Comparison of ENCODE assay signal across 23 cellular contexts in genomic region chr10:76618641-76619040, GRCh38.
DNase-seq lines count a peak whose midpoint lies in the region; ATAC-seq, FAIRE-seq and TF ChIP-seq lines count a peak whose summit lies in the region.
"Had no signal": no experiment of that assay in that cellular context is flagged by ENCODE, and none has a peak within 500 bp of the region (broad histone marks: within the 10 kb centered on the region; RNA-seq: fewer than 3 reads in every experiment).

No MANE protein-coding gene starts in this region.

- no peak for TF ChIP-seq EP300 in K562 (IDR thresholded peaks at IDR 0.05; ENCODE audit: low read length)

- H3K36me3 Mint-ChIP-seq in activated CD4-positive, alpha-beta T cell treated with anti-CD3 and anti-CD28 coated beads for 36 hours (ENCODE audit: low read depth) = no peaks in the 10 kb centered on the region
- H3K36me3 Mint-ChIP-seq: CD4-positive, alpha-beta memory T cell had no signal

- no peak overlapping the region for H3K4me3 ChIP-seq in K562
- no peak overlapping the region for H3K4me3 ChIP-seq in mesenchymal stem cell (ENCODE audit: insufficient read depth in 1 of 2, low read depth in 1 of 2, low read length in 2 of 2)
- H3K4me3 ChIP-seq: Peyer's patch had no signal

- intact Hi-C loops in activated CD4-positive, alpha-beta T cell treated with anti-CD3 and anti-CD28 coated beads for 36 hours (cut with DNase I, micrococcal nuclease) = no loop called here
- intact Hi-C loops in K562 (cut with micrococcal nuclease) = no loop called here

- H3K9me1 ChIP-seq in K562 (ENCODE audit: control insufficient read depth, insufficient read depth, low read length) = no peaks in the 10 kb centered on the region

- CTCF ChIA-PET in activated CD4-positive, alpha-beta T cell treated with anti-CD3 and anti-CD28 coated beads for 36 hours (lab: Charles Lee) = no interaction called here
- CTCF ChIA-PET in K562 (lab: Yijun Ruan, JAX; ENCODE audit: low intra/inter-chr PET ratio) = no interaction called here

- H3K9me3 ChIP-seq in K562 (replicated peaks; ENCODE audit: control insufficient read depth, insufficient read depth, low read depth, low read length) = 0 out of 2 replicates have a peak, but pooled peaks cover 4% of the 10 kb centered on the region
- H3K9me3 ChIP-seq in mesenchymal stem cell (ENCODE audit: control insufficient read depth, low read length) = no peaks in the 10 kb centered on the region
- H3K9me3 ChIP-seq: Peyer's patch, SK-N-SH had no signal

- no peak overlapping the region for H2AFZ ChIP-seq in K562 (ENCODE audit: low read depth, low read length)
- no peak overlapping the region for H2AFZ ChIP-seq in mesenchymal stem cell (ENCODE audit: low read depth, low read length)

- H4K20me1 ChIP-seq in K562 (replicated peaks; ENCODE audit: control insufficient read depth, insufficient read depth, low read length) = no peaks in the 10 kb centered on the region

- peak overlapping the region; percentile 87 for H2AK5ac ChIP-seq in mesenchymal stem cell (ENCODE audit: low read length, severe bottlenecking)

- WGBS in K562 (ENCODE audit: insufficient coverage, low coverage, missing lambda C conversion rate) = 0% methylated on average over 1 of the region's 1 CpG
- WGBS in mesenchymal stem cell = 93% methylated on average over 1 of the region's 1 CpG

- H4K8ac ChIP-seq in mesenchymal stem cell (ENCODE audit: low read length) = no peak overlapping the region

- TF ChIP-seq CTCF in K562 (IDR thresholded peaks at IDR 0.05 in 2 of 3, conservative IDR thresholded peaks at IDR 0.05 in 1 of 3; ENCODE audit: insufficient read depth in 2 of 3, low read depth in 1 of 3, low read length in 3 of 3) = no peak

- H3K36me3 ChIP-seq in K562 (ENCODE audit: control insufficient read depth, insufficient read depth, low read length) (no peaks in the 10 kb centered on the region), mesenchymal stem cell (ENCODE audit: control insufficient read depth in 1 of 2, insufficient read depth in 2 of 2, low read depth in 1 of 2, low read length in 2 of 2) (no peaks in the 10 kb centered on the region)
- H3K36me3 ChIP-seq: Peyer's patch had no signal

- H3K9me3 Mint-ChIP-seq in activated CD4-positive, alpha-beta T cell treated with anti-CD3 and anti-CD28 coated beads for 36 hours (ENCODE audit: low read depth) = peaks cover 11% of the 10 kb centered on the region

- no peak overlapping the region for H4K91ac ChIP-seq in mesenchymal stem cell (ENCODE audit: low read length)

- H2BK12ac ChIP-seq in mesenchymal stem cell (ENCODE audit: low read length in 2 of 2) = no peak overlapping the region

- no peak overlapping the region for H3K4me2 ChIP-seq in K562 (ENCODE audit: insufficient read depth, low read length)
- H3K4me2 ChIP-seq in mesenchymal stem cell (ENCODE audit: low read length, poor library complexity, severe bottlenecking) = no peak overlapping the region
- H3K4me2 ChIP-seq: SK-N-SH had no signal

- TF ChIP-seq POLR2A in K562 (conservative IDR thresholded peaks at IDR 0.05) = no peak

- no peak overlapping the region for H3K4ac ChIP-seq in mesenchymal stem cell (ENCODE audit: low read depth in 1 of 2, low read length in 2 of 2)

- H3K23ac ChIP-seq in mesenchymal stem cell (ENCODE audit: low read length in 2 of 2) = no peak overlapping the region

- no peak overlapping the region for H3K14ac ChIP-seq in mesenchymal stem cell (ENCODE audit: low read length in 2 of 2)

- no peak overlapping the region for H2BK120ac ChIP-seq in mesenchymal stem cell (ENCODE audit: low read depth, low read length)

- no peak overlapping the region for H2BK15ac ChIP-seq in mesenchymal stem cell (ENCODE audit: low read depth, poor library complexity, severe bottlenecking)

- no peak overlapping the region for H2BK5ac ChIP-seq in mesenchymal stem cell (ENCODE audit: low read depth, low read length, poor library complexity, severe bottlenecking)

- TF ChIP-seq RAD21 in K562 (CRISPR knock-in tag; conservative IDR thresholded peaks at IDR 0.05 in 1 of 2, IDR thresholded peaks at IDR 0.05 in 1 of 2) = no peak

- H3K79me2 ChIP-seq in K562 (ENCODE audit: control insufficient read depth, insufficient read depth, low read length) = no peaks in the 10 kb centered on the region

- FAIRE-seq in K562 (lab: Jason Lieb, UNC) = peak; percentile 11
- FAIRE-seq: H54, HepG2 had no signal

- H3K4me1 ChIP-seq in K562 (replicated peaks in 1 of 2; ENCODE audit: control insufficient read depth in 2 of 2, insufficient read depth in 2 of 2, low read length in 2 of 2) = no peaks in the 10 kb centered on the region
- no peaks in the 10 kb centered on the region for H3K4me1 ChIP-seq in mesenchymal stem cell (ENCODE audit: control insufficient read depth, insufficient read depth, low read depth, low read length)
- H3K4me1 ChIP-seq: Peyer's patch had no signal

- no peak for DNase-seq in activated CD4-positive, alpha-beta T cell treated with anti-CD3 and anti-CD28 coated beads for 36 hours
- DNase-seq in activated CD4-positive, alpha-beta T cell treated with anti-CD3 and anti-CD28 coated beads, Interleukin-2, amount 50 U/mL, for 1 hour = no peak
- DNase-seq in Caki2 (ENCODE audit: low read depth) = peak; percentile 32
- DNase-seq in K562 (ENCODE audit: extremely low read depth in 1 of 4, low spot score in 3 of 4) = no peak
- DNase-seq in mesenchymal stem cell = no peak
- no peak for DNase-seq in H4 (ENCODE audit: low spot score)
- DNase-seq: C1 segment of cervical spinal cord; CD4-positive, alpha-beta memory T cell; COR-L47; DMS79 treated with DMSO at 0.1 percent for 48 hours; NCI-H1105 treated with DMSO at 0.1 percent for 48 hours; NCI-H146; NCI-H1930; NCI-H2107; NCI-H446; NCI-H524 treated with DMSO at 0.1 percent for 48 hours; OCI-M1; Peyer's patch; SK-N-SH; SW 1271 had no signal

- no TSS peak for BruUV-seq in K562 (replicated peaks; lab: Mats Ljungman, UMichigan)

- ATAC-seq in activated CD4-positive, alpha-beta T cell treated with anti-CD3 and anti-CD28 coated beads for 36 hours = peak; percentile 28
- ATAC-seq in K562 (no peak), HG03457 (IDR thresholded peaks at IDR 0.05; ENCODE audit: unreplicated experiment) (no peak)
- ATAC-seq: HepG2 had no signal

- H3K27ac Mint-ChIP-seq in activated CD4-positive, alpha-beta T cell treated with anti-CD3 and anti-CD28 coated beads for 36 hours = no peak overlapping the region
- H3K27ac Mint-ChIP-seq: CD4-positive, alpha-beta memory T cell had no signal

- no peaks in the 10 kb centered on the region for H3K4me1 Mint-ChIP-seq in activated CD4-positive, alpha-beta T cell treated with anti-CD3 and anti-CD28 coated beads for 36 hours
- H3K4me1 Mint-ChIP-seq: CD4-positive, alpha-beta memory T cell had no signal

- no peaks in the 10 kb centered on the region for H3K79me1 ChIP-seq in mesenchymal stem cell (replicated peaks; ENCODE audit: low read length, poor library complexity, severe bottlenecking)

- no peak overlapping the region for H3K4me3 Mint-ChIP-seq in activated CD4-positive, alpha-beta T cell treated with anti-CD3 and anti-CD28 coated beads for 36 hours
- H3K4me3 Mint-ChIP-seq: CD4-positive, alpha-beta memory T cell had no signal

- POLR2A ChIA-PET in activated CD4-positive, alpha-beta T cell treated with anti-CD3 and anti-CD28 coated beads for 36 hours (lab: Charles Lee) = no interaction called here
- POLR2A ChIA-PET in K562 (lab: Yijun Ruan, JAX) = no interaction called here

- in situ Hi-C loops in Caki2 (cut with HindIII; ENCODE audit: low pct_unique_long_range_greater_than_20kb, low sequenced_read_pairs) (no loop called here), K562 (cut with MboI) (no loop called here)

- H3K27me3 Mint-ChIP-seq in activated CD4-positive, alpha-beta T cell treated with anti-CD3 and anti-CD28 coated beads for 36 hours = no peaks in the 10 kb centered on the region
- H3K27me3 Mint-ChIP-seq: CD4-positive, alpha-beta memory T cell had no signal

- no peak overlapping the region for H3K18ac ChIP-seq in mesenchymal stem cell (ENCODE audit: low read depth in 1 of 2, low read length in 2 of 2)

- H3K27ac ChIP-seq in K562 (ENCODE audit: extremely low read depth, low read depth, low read length) (no peak overlapping the region), mesenchymal stem cell (ENCODE audit: low read length, poor library complexity, severe bottlenecking) (peak overlapping the region; percentile 52)
- H3K27ac ChIP-seq: Peyer's patch had no signal

- H3K27me3 ChIP-seq in K562 (ENCODE audit: control insufficient read depth in 2 of 2, insufficient read depth in 2 of 2, low read length in 2 of 2) (no peaks in the 10 kb centered on the region), mesenchymal stem cell (ENCODE audit: control insufficient read depth in 1 of 2, insufficient read depth in 1 of 2, low read length in 2 of 2) (no peaks in the 10 kb centered on the region)
- H3K27me3 ChIP-seq: Peyer's patch had no signal

- H3K9ac ChIP-seq in K562 (ENCODE audit: insufficient read depth in 1 of 2, low read depth in 2 of 2, low read length in 2 of 2) (no peak overlapping the region), mesenchymal stem cell (ENCODE audit: low read length) (no peak overlapping the region)
- H3K9ac ChIP-seq: SK-N-SH had no signal

TF ChIP-seq in K562, 482 proteins besides CTCF, POLR2A, EP300 and RAD21 (continues in another document):
- TF ChIP-seq SPI1 (IDR thresholded peaks at IDR 0.05; ENCODE audit: borderline replicate concordance, low read depth, low read length) (no peak), SLC30A9 (CRISPR knock-in tag; IDR thresholded peaks at IDR 0.05) (no peak), CHD4 (IDR thresholded peaks at IDR 0.05; ENCODE audit: insufficient read depth, insufficient replicate concordance, low read depth, low read length, poor library complexity, severe bottlenecking) (no peak), SMC3 (conservative IDR thresholded peaks at IDR 0.05; ENCODE audit: insufficient read depth, low read depth, low read length) (no peak), KLF13 (tag; IDR thresholded peaks at IDR 0.05; ENCODE audit: borderline replicate concordance, low read depth) (no peak), ARID1B (IDR thresholded peaks at IDR 0.05) (no peak), ZNF253 (CRISPR knock-in tag; conservative IDR thresholded peaks at IDR 0.05) (no peak), ZNF282 (CRISPR knock-in tag; IDR thresholded peaks at IDR 0.05) (no peak), ZNF197 (CRISPR knock-in tag; IDR thresholded peaks at IDR 0.05; ENCODE audit: low read depth) (no peak), ZNF589 (CRISPR knock-in tag; IDR thresholded peaks at IDR 0.05; ENCODE audit: low read depth) (no peak)
- TF ChIP-seq, protein P1, sequence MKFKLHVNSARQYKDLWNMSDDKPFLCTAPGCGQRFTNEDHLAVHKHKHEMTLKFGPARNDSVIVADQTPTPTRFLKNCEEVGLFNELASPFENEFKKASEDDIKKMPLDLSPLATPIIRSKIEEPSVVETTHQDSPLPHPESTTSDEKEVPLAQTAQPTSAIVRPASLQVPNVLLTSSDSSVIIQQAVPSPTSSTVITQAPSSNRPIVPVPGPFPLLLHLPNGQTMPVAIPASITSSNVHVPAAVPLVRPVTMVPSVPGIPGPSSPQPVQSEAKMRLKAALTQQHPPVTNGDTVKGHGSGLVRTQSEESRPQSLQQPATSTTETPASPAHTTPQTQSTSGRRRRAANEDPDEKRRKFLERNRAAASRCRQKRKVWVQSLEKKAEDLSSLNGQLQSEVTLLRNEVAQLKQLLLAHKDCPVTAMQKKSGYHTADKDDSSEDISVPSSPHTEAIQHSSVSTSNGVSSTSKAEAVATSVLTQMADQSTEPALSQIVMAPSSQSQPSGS (CRISPR knock-in tag; IDR thresholded peaks at IDR 0.05) = no peak
